1 cellular context compared by ENCODE assay signal in the genomic region with DNA sequence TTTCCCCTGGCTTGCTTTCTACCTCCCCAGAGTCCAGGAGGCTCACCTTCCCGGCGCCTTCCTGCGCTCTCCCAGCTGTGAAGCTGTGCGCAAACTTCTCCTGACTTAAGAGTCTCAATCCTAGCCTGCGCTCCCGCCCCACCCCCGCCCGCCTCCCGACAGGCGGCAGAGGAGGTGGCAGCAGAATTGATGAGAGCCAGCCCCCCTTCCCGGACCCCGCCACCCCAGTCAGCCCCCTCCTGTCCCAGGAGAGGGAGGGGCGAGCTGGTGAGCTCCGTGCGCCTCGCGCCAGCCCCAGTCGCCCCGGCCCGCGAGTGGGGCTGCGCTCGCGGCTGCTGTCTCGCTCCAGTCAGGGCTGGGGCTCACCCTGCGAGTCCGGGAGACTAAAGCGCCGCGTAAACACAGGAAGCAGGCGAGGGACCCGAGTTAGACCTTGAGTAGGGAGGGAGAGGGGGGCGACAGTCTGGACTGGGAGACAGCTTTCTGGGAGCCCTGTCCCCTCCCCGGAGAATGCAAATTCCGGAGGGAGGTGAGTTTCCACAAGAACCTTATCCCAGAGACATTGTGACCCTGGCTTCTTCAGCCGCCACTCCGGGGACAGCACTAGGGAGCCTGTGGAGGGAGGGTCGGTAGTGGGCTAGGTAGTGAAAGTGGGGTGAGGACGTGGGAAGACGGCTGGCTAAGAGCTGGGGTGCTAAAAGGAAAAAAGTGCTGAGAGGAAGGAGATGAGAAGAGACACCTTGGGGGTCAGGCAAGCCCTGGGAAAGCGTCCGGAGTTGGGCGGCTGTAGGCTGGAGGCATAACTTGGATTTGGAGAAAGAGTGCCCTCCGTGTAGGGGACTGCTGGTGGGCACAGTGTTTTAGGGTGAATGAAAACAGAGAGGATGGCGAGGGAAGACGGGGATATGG.
A peak's percentile ranks its signal among the peaks of the same experiment; 100 is the strongest.
TF ChIP-seq lines count a peak whose summit lies in the region.

TSS of gene CALCR (minus strand) at position 79 of the 909 bp plus-strand sequence. CDS start 87,743 bp downstream, outside the sequence.

TF ChIP-seq in HEK293, 187 proteins besides CTCF, POLR2A, EP300 and RAD21 (continued from another document and continues in another):
- TF ChIP-seq ZNF148 (tag by site-specific recombination; IDR thresholded peaks at IDR 0.05; ENCODE audit: borderline replicate concordance) (no peak), TSHZ1 (tag by site-specific recombination; IDR thresholded peaks at IDR 0.05; ENCODE audit: borderline replicate concordance) (no peak), ZNF571 (tag by site-specific recombination; IDR thresholded peaks at IDR 0.05) (no peak), ZNF416 (tag by site-specific recombination; IDR thresholded peaks at IDR 0.05) (no peak), ZNF280D (tag by site-specific recombination; IDR thresholded peaks at IDR 0.05) (no peak), ZNF837 (tag by site-specific recombination; IDR thresholded peaks at IDR 0.05) (no peak), GFI1B (tag by site-specific recombination; IDR thresholded peaks at IDR 0.05) (no peak), ZNF2 (tag by site-specific recombination; IDR thresholded peaks at IDR 0.05) (no peak), ZNF610 (tag by site-specific recombination; IDR thresholded peaks at IDR 0.05; ENCODE audit: borderline replicate concordance) (no peak), ZNF155 (tag by site-specific recombination; IDR thresholded peaks at IDR 0.05) (no peak), ZNF341 (tag by site-specific recombination; IDR thresholded peaks at IDR 0.05; ENCODE audit: low read depth) (peak; percentile 89), ZNF223 (tag by site-specific recombination; IDR thresholded peaks at IDR 0.05) (no peak), EGR2 (tag by site-specific recombination; IDR thresholded peaks at IDR 0.05; ENCODE audit: low read depth) (no peak), SP3 (tag by site-specific recombination; IDR thresholded peaks at IDR 0.05) (peak; percentile 76), ZSCAN4 (tag by site-specific recombination; IDR thresholded peaks at IDR 0.05) (no peak), ZNF366 (tag by site-specific recombination; conservative IDR thresholded peaks at IDR 0.05) (no peak), ZNF544 (tag by site-specific recombination; IDR thresholded peaks at IDR 0.05) (no peak), ZBTB26 (tag by site-specific recombination; optimal IDR thresholded peaks at IDR 0.05) (peak; percentile 51), ZXDB (tag by site-specific recombination; IDR thresholded peaks at IDR 0.05) (no peak), REPIN1 (tag by site-specific recombination; IDR thresholded peaks at IDR 0.05; ENCODE audit: low read depth) (no peak), ZNF146 (tag by site-specific recombination; IDR thresholded peaks at IDR 0.05) (no peak), GLI2 (tag by site-specific recombination; IDR thresholded peaks at IDR 0.05; ENCODE audit: borderline replicate concordance, low read depth) (no peak), ZBTB10 (tag by site-specific recombination; IDR thresholded peaks at IDR 0.05) (peak; percentile 60), YY2 (tag by site-specific recombination; IDR thresholded peaks at IDR 0.05) (no peak), ZNF121 (tag by site-specific recombination; IDR thresholded peaks at IDR 0.05) (no peak), ZNF600 (tag by site-specific recombination; IDR thresholded peaks at IDR 0.05) (0 out of 2 replicates have a peak, but pooled peaks have one; percentile 30), KLF17 (tag by site-specific recombination; IDR thresholded peaks at IDR 0.05) (peak; percentile 27; the same call in 1 of the 2 replicates), ZNF214 (tag by site-specific recombination; IDR thresholded peaks at IDR 0.05; ENCODE audit: borderline replicate concordance) (no peak), ZNF558 (tag by site-specific recombination; IDR thresholded peaks at IDR 0.05) (no peak), ZNF449 (tag by site-specific recombination; IDR thresholded peaks at IDR 0.05) (0 out of 2 replicates have a peak, but pooled peaks have one; percentile 10), ZNF221 (tag by site-specific recombination; IDR thresholded peaks at IDR 0.05; ENCODE audit: borderline replicate concordance) (no peak), ZNF521 (tag by site-specific recombination; IDR thresholded peaks at IDR 0.05) (no peak), MYNN (tag by site-specific recombination; IDR thresholded peaks at IDR 0.05; ENCODE audit: borderline replicate concordance) (peak; percentile 73; the same call in 1 of the 2 replicates), KLF16 (tag by site-specific recombination; IDR thresholded peaks at IDR 0.05) (no peak)
- TF ChIP-seq, protein P1, sequence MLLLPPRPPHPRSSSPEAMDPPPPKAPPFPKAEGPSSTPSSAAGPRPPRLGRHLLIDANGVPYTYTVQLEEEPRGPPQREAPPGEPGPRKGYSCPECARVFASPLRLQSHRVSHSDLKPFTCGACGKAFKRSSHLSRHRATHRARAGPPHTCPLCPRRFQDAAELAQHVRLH (tag by site-specific recombination; IDR thresholded peaks at IDR 0.05): no peak
- TF ChIP-seq, protein P2, sequence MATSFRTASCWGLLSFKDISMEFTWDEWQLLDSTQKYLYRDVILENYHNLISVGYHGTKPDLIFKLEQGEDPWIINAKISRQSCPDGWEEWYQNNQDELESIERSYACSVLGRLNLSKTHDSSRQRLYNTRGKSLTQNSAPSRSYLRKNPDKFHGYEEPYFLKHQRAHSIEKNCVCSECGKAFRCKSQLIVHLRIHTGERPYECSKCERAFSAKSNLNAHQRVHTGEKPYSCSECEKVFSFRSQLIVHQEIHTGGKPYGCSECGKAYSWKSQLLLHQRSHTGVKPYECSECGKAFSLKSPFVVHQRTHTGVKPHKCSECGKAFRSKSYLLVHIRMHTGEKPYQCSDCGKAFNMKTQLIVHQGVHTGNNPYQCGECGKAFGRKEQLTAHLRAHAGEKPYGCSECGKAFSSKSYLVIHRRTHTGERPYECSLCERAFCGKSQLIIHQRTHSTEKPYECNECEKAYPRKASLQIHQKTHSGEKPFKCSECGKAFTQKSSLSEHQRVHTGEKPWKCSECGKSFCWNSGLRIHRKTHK (tag by site-specific recombination; IDR thresholded peaks at IDR 0.05): no peak
